In genomic region chr7:70698219-70698832, GRCh38 we compare ENCODE assay signal across 8 cellular contexts.
DNase-seq lines count a peak whose midpoint lies in the region; ATAC-seq, FAIRE-seq and TF ChIP-seq lines count a peak whose summit lies in the region.

No MANE protein-coding gene starts in this region.

- H3K27me3 ChIP-seq in spleen (replicated peaks in 1 of 7), result peaks cover 0 to 46% (median 18%) of the 10 kb centered on the region in 7 donors

- H3K9me3 ChIP-seq in spleen, result no peaks in the 10 kb centered on the region

- H3K9me3 Mint-ChIP-seq in activated CD8-positive, alpha-beta T cell treated with anti-CD3 and anti-CD28 coated beads, Interleukin-2, amount 10 ng/mL, durations not matched to agents 7 days and 5 days (ENCODE audit: insufficient read depth), result no peaks in the 10 kb centered on the region

- CTCF ChIA-PET in activated CD8-positive, alpha-beta T cell treated with anti-CD3 and anti-CD28 coated beads, Interleukin-2, amount 10 ng/mL, durations not matched to agents 7 days and 5 days (lab: Charles Lee), result interaction anchor here (0.6 to 2.1 kb wide), 22 partner anchors 9 to 655 kb away, joined by 3 to 17 read pairs (median 4); no protein-coding TSS in a partner anchor

- no peak for TF ChIP-seq POLR2A in spleen (IDR thresholded peaks at IDR 0.05)

- H3K27me3 Mint-ChIP-seq in activated CD8-positive, alpha-beta T cell treated with anti-CD3 and anti-CD28 coated beads, Interleukin-2, amount 10 ng/mL, durations not matched to agents 7 days and 5 days (ENCODE audit: low read depth), result peaks cover 26% of the 10 kb centered on the region

- H3K4me3 ChIP-seq in spleen, result no peak overlapping the region

- WGBS in spleen, 5 donors, result 24 to 35% (median 30%) methylated on average over 2 of the region's 2 CpGs

- peak; percentile 79 for DNase-seq in G401 (ENCODE audit: low spot score)
- DNase-seq in NCI-H146 treated with DMSO at 0.1 percent for 48 hours (lab: John Stamatoyannopoulos, UW; ENCODE audit: unreplicated experiment), result peak; percentile 47
- DNase-seq in activated CD8-positive, alpha-beta T cell treated with anti-CD3 and anti-CD28 coated beads, Interleukin-2, amount 10 ng/mL, durations not matched to agents 7 days and 5 days, result peak; percentile 48
- peak; percentile 58 for DNase-seq in hepatic stellate cell (ENCODE audit: low spot score)
- no peak for DNase-seq in spleen
- no peak for DNase-seq in stimulated activated CD4-positive, alpha-beta T cell treated with anti-CD3 and anti-CD28 coated beads, Interleukin-4, amount 100 ng/mL, for 4 hours

- peak; percentile 95 for FAIRE-seq in A204.1 (lab: Jason Lieb, UNC)

- no peak overlapping the region for H3K27ac Mint-ChIP-seq in activated CD8-positive, alpha-beta T cell treated with anti-CD3 and anti-CD28 coated beads, Interleukin-2, amount 10 ng/mL, durations not matched to agents 7 days and 5 days

- no peak for ATAC-seq in activated CD8-positive, alpha-beta T cell treated with anti-CD3 and anti-CD28 coated beads, Interleukin-2, amount 10 ng/mL, durations not matched to agents 7 days and 5 days
- ATAC-seq in GM19023 (IDR thresholded peaks at IDR 0.05; ENCODE audit: unreplicated experiment), result no peak

- H3K36me3 Mint-ChIP-seq in activated CD8-positive, alpha-beta T cell treated with anti-CD3 and anti-CD28 coated beads, Interleukin-2, amount 10 ng/mL, durations not matched to agents 7 days and 5 days (ENCODE audit: low read depth), result no peaks in the 10 kb centered on the region

- H3K36me3 ChIP-seq in spleen, result peaks cover 0 to 8% (median 0%) of the 10 kb centered on the region in 6 donors

- H3K27ac ChIP-seq in spleen, result no peak overlapping the region

- intact Hi-C loops in spleen (cut with DNase I; ENCODE audit: low total_unique reads), result loop anchor here (5.0 kb wide), 2 partner anchors 506 to 656 kb away; no protein-coding TSS in a partner anchor

- in situ Hi-C loops in G401 (cut with HindIII; ENCODE audit: low sequenced_read_pairs), result no loop called here

- no peak overlapping the region for H3K4me3 Mint-ChIP-seq in activated CD8-positive, alpha-beta T cell treated with anti-CD3 and anti-CD28 coated beads, Interleukin-2, amount 10 ng/mL, durations not matched to agents 7 days and 5 days

- peaks cover 19% of the 10 kb centered on the region for H3K4me1 Mint-ChIP-seq in activated CD8-positive, alpha-beta T cell treated with anti-CD3 and anti-CD28 coated beads, Interleukin-2, amount 10 ng/mL, durations not matched to agents 7 days and 5 days (ENCODE audit: low read depth)

- H3K4me1 ChIP-seq in spleen, result peaks cover 3 to 32% (median 22%) of the 10 kb centered on the region in 6 donors

- POLR2A ChIA-PET in activated CD8-positive, alpha-beta T cell treated with anti-CD3 and anti-CD28 coated beads, Interleukin-2, amount 10 ng/mL, durations not matched to agents 7 days and 5 days (lab: Charles Lee), result no interaction called here

- TF ChIP-seq CTCF in spleen (IDR thresholded peaks at IDR 0.05 in 8 of 11, conservative IDR thresholded peaks at IDR 0.05 in 3 of 11), result peak; percentile 52 to 87 (median 74)

Comparison
In these comparisons a context has a peak if more than half of its experiments do, and no peak if none do; other contexts are left out.
1. DNase-seq: peak in G401 (single experiment), NCI-H146 treated with DMSO at 0.1 percent for 48 hours (single experiment), activated CD8-positive, alpha-beta T cell treated with anti-CD3 and anti-CD28 coated beads, Interleukin-2, amount 10 ng/mL, durations not matched to agents 7 days and 5 days (single experiment) and hepatic stellate cell (single experiment); none in spleen (single experiment) and stimulated activated CD4-positive, alpha-beta T cell treated with anti-CD3 and anti-CD28 coated beads, Interleukin-4, amount 100 ng/mL, for 4 hours (0 of 2).